16 cellular contexts compared by ENCODE assay signal in the genomic region with DNA sequence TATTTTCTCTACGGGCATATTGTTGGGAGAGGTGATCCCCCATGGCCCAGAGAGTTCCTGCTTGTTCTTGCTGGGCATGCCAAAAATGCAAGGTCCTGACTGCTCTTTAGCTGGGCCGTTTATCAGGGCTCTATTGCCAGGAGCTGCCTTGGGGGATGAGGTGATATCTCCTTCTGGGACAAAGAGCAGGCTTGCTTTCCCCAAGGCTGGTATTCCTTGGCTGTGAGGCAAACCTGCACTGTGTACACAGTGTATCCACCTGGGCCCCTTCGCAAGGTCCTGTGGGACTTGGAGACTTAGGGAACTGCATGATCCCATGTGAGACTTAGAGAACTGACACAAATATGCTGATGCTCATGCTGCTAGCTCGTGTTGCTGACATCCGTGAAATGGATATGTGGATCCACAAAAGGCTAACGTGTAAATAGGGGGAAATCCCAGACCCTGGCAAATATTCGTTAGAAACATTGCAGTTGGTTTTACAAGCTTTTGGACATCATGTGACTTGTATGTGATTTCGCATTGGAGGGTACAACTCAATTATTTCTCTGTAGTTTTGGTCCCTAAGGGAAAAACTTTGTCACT.
"Had no signal": no experiment of that assay in that cellular context is flagged by ENCODE, and none has a peak within 500 bp of the region (broad histone marks: within the 10 kb centered on the region; RNA-seq: fewer than 3 reads in every experiment).

No MANE protein-coding gene starts in this region.

- H3K4me1 Mint-ChIP-seq: activated naive CD8-positive, alpha-beta T cell treated with anti-CD3 and anti-CD28 coated beads, Interleukin-2, amount 10 ng/mL, durations not matched to agents 7 days and 5 days; naive thymus-derived CD4-positive, alpha-beta T cell; stimulated activated effector memory CD8-positive, alpha-beta T cell treated with anti-CD3 and anti-CD28 coated beads, Interleukin-12 subunit alpha, Interleukin-12 subunit beta, amount 100 ng/mL, for 72 hours had no signal

- H3K4me1 ChIP-seq: left ventricle myocardium inferior, tibial nerve had no signal

- H3K27ac ChIP-seq: epithelial cell of prostate, left ventricle myocardium inferior, tibial nerve had no signal

- H3K4me3 Mint-ChIP-seq: activated naive CD8-positive, alpha-beta T cell treated with anti-CD3 and anti-CD28 coated beads, Interleukin-2, amount 10 ng/mL, durations not matched to agents 7 days and 5 days; activated T-helper 1 cell treated with anti-CD3 and anti-CD28 coated beads, Interleukin-12 subunit alpha, Interleukin-12 subunit beta, Interleukin-2, Interleukin-4 antibody, amounts not matched to agents 30 ng/mL and 10 ng/mL and 1 ng/mL, durations not matched to agents 14 hours and 24 hours and 36 hours; naive thymus-derived CD4-positive, alpha-beta T cell; stimulated activated effector memory CD8-positive, alpha-beta T cell treated with anti-CD3 and anti-CD28 coated beads, Interleukin-12 subunit alpha, Interleukin-12 subunit beta, amount 100 ng/mL, for 72 hours; T-helper 2 cell treated with Interferon-gamma antibody and Interleukin-4, amounts not matched to agents 5 μg/mL and 100 μg/mL, for 36 hours had no signal

- H3K36me3 Mint-ChIP-seq: activated naive CD8-positive, alpha-beta T cell treated with anti-CD3 and anti-CD28 coated beads, Interleukin-2, amount 10 ng/mL, durations not matched to agents 7 days and 5 days; stimulated activated effector memory CD8-positive, alpha-beta T cell treated with anti-CD3 and anti-CD28 coated beads, Interleukin-12 subunit alpha, Interleukin-12 subunit beta, amount 100 ng/mL, for 72 hours had no signal

- H3K9me3 ChIP-seq: left ventricle myocardium inferior, mucosa of descending colon, sigmoid colon, tibial nerve had no signal

- H3K27ac Mint-ChIP-seq: activated naive CD8-positive, alpha-beta T cell treated with anti-CD3 and anti-CD28 coated beads, Interleukin-2, amount 10 ng/mL, durations not matched to agents 7 days and 5 days; activated T-helper 1 cell treated with anti-CD3 and anti-CD28 coated beads, Interleukin-12 subunit alpha, Interleukin-12 subunit beta, Interleukin-2, Interleukin-4 antibody, amounts not matched to agents 30 ng/mL and 10 ng/mL and 1 ng/mL, durations not matched to agents 14 hours and 24 hours and 36 hours; naive thymus-derived CD4-positive, alpha-beta T cell; stimulated activated effector memory CD8-positive, alpha-beta T cell treated with anti-CD3 and anti-CD28 coated beads, Interleukin-12 subunit alpha, Interleukin-12 subunit beta, amount 100 ng/mL, for 72 hours; T-helper 2 cell treated with Interferon-gamma antibody and Interleukin-4, amounts not matched to agents 5 μg/mL and 100 μg/mL, for 36 hours had no signal

- DNase-seq: activated CD4-positive, CD25-positive, alpha-beta regulatory T cell treated with anti-CD3 and anti-CD28 coated beads, Interleukin-2, amount 50 U/mL, for 72 hours; activated naive CD4-positive, alpha-beta T cell; activated naive CD8-positive, alpha-beta T cell treated with anti-CD3 and anti-CD28 coated beads, Interleukin-2, amount 10 ng/mL, durations not matched to agents 7 days and 5 days; anterior cingulate cortex; kidney; left ventricle myocardium inferior; mucosa of descending colon; naive thymus-derived CD4-positive, alpha-beta T cell; nucleus accumbens; sigmoid colon; stimulated activated CD4-positive, alpha-beta T cell treated with anti-CD3 and anti-CD28 coated beads, Interleukin-12 subunit alpha, Interleukin-12 subunit beta, amount 100 ng/mL, for 4 hours had no signal

- H3K36me3 ChIP-seq: left ventricle myocardium inferior, sigmoid colon, tibial nerve had no signal

- H3K27me3 Mint-ChIP-seq: activated naive CD8-positive, alpha-beta T cell treated with anti-CD3 and anti-CD28 coated beads, Interleukin-2, amount 10 ng/mL, durations not matched to agents 7 days and 5 days; naive thymus-derived CD4-positive, alpha-beta T cell had no signal

- H3K4me3 ChIP-seq: left ventricle myocardium inferior, mucosa of descending colon, sigmoid colon, tibial nerve had no signal

- H3K27me3 ChIP-seq: sigmoid colon, tibial nerve had no signal

- ATAC-seq: mucosa of descending colon; naive thymus-derived CD4-positive, alpha-beta T cell; stimulated activated effector memory CD8-positive, alpha-beta T cell treated with anti-CD3 and anti-CD28 coated beads, Interleukin-12 subunit alpha, Interleukin-12 subunit beta, amount 100 ng/mL, for 72 hours had no signal

- H3K9me3 Mint-ChIP-seq: activated naive CD8-positive, alpha-beta T cell treated with anti-CD3 and anti-CD28 coated beads, Interleukin-2, amount 10 ng/mL, durations not matched to agents 7 days and 5 days; activated T-helper 1 cell treated with anti-CD3 and anti-CD28 coated beads, Interleukin-12 subunit alpha, Interleukin-12 subunit beta, Interleukin-2, Interleukin-4 antibody, amounts not matched to agents 30 ng/mL and 10 ng/mL and 1 ng/mL, durations not matched to agents 14 hours and 24 hours and 36 hours; naive thymus-derived CD4-positive, alpha-beta T cell; stimulated activated effector memory CD8-positive, alpha-beta T cell treated with anti-CD3 and anti-CD28 coated beads, Interleukin-12 subunit alpha, Interleukin-12 subunit beta, amount 100 ng/mL, for 72 hours; T-helper 2 cell treated with Interferon-gamma antibody and Interleukin-4, amounts not matched to agents 5 μg/mL and 100 μg/mL, for 36 hours had no signal
